21 cellular contexts compared by ENCODE assay signal in the genomic region with DNA sequence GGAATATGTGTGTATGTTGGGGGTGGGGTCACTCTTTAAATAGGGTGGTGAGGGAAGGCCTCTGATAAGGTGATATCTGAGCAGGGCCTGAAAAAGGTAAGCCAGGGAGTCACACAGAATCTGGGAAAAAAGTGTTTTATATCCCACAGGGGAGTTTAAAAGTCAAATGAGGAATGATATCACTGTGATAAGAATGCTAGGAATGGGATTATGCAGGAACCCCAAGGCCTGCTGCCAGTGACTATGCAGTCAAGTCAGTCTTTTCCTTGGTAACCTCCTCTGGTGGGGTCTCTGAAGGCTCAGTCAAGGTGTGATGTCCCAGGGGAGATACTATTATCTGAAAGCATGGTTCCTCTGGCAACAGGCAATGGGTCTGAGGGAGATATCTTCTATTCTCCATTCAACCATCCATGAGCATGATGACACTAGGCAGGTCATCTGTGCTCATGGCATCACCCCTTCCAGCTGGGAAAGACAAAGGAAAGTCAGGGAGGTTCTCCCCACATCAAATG. TPM values are rescaled to one million over a fixed set of nuclear protein-coding genes. Genes with fewer than 3 reads are reported as not detected.
DNase-seq lines count a peak whose midpoint lies in the region; ATAC-seq and TF ChIP-seq lines count a peak whose summit lies in the region.
"Had no signal": no experiment of that assay in that cellular context is flagged by ENCODE, and none has a peak within 500 bp of the region (broad histone marks: within the 10 kb centered on the region; RNA-seq: fewer than 3 reads in every experiment).

No MANE protein-coding gene starts in this region.

- no peak for ATAC-seq in GM21390 (IDR thresholded peaks at IDR 0.05; ENCODE audit: unreplicated experiment)

- DNase-seq in EH (ENCODE audit: low read depth) = peak; percentile 65
- peak; percentile 71 for DNase-seq in NCI-H226
- DNase-seq in foreskin fibroblast = peak; percentile 34 to 59
- peak; percentile 43 for DNase-seq in retinal pigment epithelial cell (ENCODE audit: low read depth)
- DNase-seq in activated naive CD4-positive, alpha-beta T cell treated with Interleukin-2 at 50 U/mL for 16 hours = no peak
- DNase-seq in hippocampal formation (lab: John Stamatoyannopoulos, UW) = no peak
- DNase-seq in occipital lobe (lab: John Stamatoyannopoulos, UW) = no peak
- DNase-seq: ACHN, AML-193, DMS53, H9, NCI-H1105, NCI-H146, NCI-H2029, NCI-H2227 treated with DMSO at 0.1 percent for 48 hours, NCI-H524 treated with DMSO at 0.1 percent for 48 hours, NCI-H82, Peyer's patch had no signal

- no peak for TF ChIP-seq CTCF in foreskin fibroblast (IDR thresholded peaks at IDR 0.05; ENCODE audit: low read depth, low read length)
- TF ChIP-seq CTCF in retinal pigment epithelial cell (conservative IDR thresholded peaks at IDR 0.05; ENCODE audit: low read depth, low read length) = no peak

- no peak overlapping the region for H3K4me3 ChIP-seq in foreskin fibroblast (ENCODE audit: low read depth in 1 of 2, low read length in 2 of 2)
- no peak overlapping the region for H3K4me3 ChIP-seq in retinal pigment epithelial cell (ENCODE audit: low read length)
- H3K4me3 ChIP-seq: Peyer's patch had no signal

RNA-seq across cellular contexts. Expression of a gene that starts 53.5 kb away (rescaled TPM):
- 229 TPM for total RNA-seq in occipital lobe
- total RNA-seq: OCI-LY7, SK-MEL-5 had no signal

Comparison
In these comparisons a context has a peak if more than half of its experiments do, and no peak if none do; other contexts are left out.
1. DNase-seq: peak in EH (single experiment), NCI-H226 (single experiment), foreskin fibroblast (2 of 2) and retinal pigment epithelial cell (single experiment); none in activated naive CD4-positive, alpha-beta T cell treated with Interleukin-2 at 50 U/mL for 16 hours (single experiment), hippocampal formation (0 of 2) and occipital lobe (single experiment).